ENCODE assay signal across 10 cellular contexts in the genomic region with DNA sequence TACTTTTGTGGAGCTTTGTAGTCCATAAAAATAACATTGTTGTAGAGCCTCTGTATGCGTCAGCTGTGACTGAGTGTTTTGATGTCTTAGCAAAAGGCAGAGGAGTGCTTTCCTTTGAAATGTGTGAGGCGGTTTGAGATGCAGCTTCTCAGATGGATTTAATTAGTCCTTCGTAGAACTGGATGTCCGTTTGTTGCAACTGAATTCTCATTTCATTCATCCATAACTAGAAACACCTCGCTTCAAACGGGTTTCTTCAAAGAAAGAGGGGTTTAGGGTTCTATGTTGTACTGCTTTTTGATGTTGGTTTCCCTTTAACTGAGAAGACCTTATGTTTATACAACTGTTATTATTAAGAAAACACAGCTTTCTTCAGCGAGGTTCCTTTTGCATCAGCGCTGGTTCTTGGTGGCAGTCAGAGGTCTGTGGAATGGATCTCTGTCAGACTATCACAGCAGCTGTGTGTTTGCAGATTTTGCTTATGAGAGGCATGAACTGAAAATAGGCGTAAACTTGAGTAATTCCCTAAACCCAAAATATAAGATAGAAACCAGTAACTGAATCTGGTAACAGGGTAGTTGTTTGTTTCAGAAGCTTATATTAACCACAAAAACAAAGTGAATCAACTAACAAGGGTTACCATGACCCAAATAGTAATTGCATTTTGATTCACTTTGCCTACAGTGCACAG.
A peak's percentile ranks its signal among the peaks of the same experiment; 100 is the strongest.
DNase-seq lines count a peak whose midpoint lies in the region; ATAC-seq and TF ChIP-seq lines count a peak whose summit lies in the region.
"Had no signal": no experiment of that assay in that cellular context is flagged by ENCODE, and none has a peak within 500 bp of the region (broad histone marks: within the 10 kb centered on the region; RNA-seq: fewer than 3 reads in every experiment).

No MANE protein-coding gene starts in this region.

- H3K27ac Mint-ChIP-seq in CD14-positive monocyte = no peak overlapping the region
- H3K27ac Mint-ChIP-seq: IgD-negative memory B cell had no signal

- no peaks in the 10 kb centered on the region for H3K27me3 ChIP-seq in SJCRH30
- H3K27me3 ChIP-seq: tibial nerve had no signal

- H3K4me3 ChIP-seq in SJCRH30 = peak overlapping the region; percentile 37
- H3K4me3 ChIP-seq: tibial nerve had no signal

- peak; percentile 89 for ATAC-seq in HG02642 (IDR thresholded peaks at IDR 0.05; ENCODE audit: poor library complexity, unreplicated experiment)

- in situ Hi-C loops in GM13977 (cut with MboI; ENCODE audit: low pct_unique_long_range_greater_than_20kb, low sequenced_read_pairs, unreplicated experiment) = no loop called here

- TF ChIP-seq CTCF in GM13977 (IDR thresholded peaks at IDR 0.05; ENCODE audit: extremely low read depth, insufficient read depth, missing control alignments) = no peak
- no peak for TF ChIP-seq CTCF in CD14-positive monocyte (IDR thresholded peaks at IDR 0.05)

- peak overlapping the region; percentile 72 for H3K27ac ChIP-seq in SJCRH30

- no peaks in the 10 kb centered on the region for H3K9me3 ChIP-seq in SJCRH30 (replicated peaks)
- H3K9me3 ChIP-seq: tibial nerve had no signal

- no peaks in the 10 kb centered on the region for H3K27me3 Mint-ChIP-seq in CD14-positive monocyte (ENCODE audit: low read depth in 3 of 3)
- H3K27me3 Mint-ChIP-seq: IgD-negative memory B cell had no signal

- peak; percentile 74 for DNase-seq in A172 (ENCODE audit: low spot score)
- peak; percentile 60 for DNase-seq in GM13977 (ENCODE audit: low spot score)
- DNase-seq in SJCRH30 = peak; percentile 21 to 57
- peak; percentile 91 for DNase-seq in iris pigment epithelial cell (ENCODE audit: low read depth)
- no peak for DNase-seq in SW480 (ENCODE audit: low spot score)
- no peak for DNase-seq in OCI-M2 (lab: John Stamatoyannopoulos, UW; ENCODE audit: unreplicated experiment)
- DNase-seq in CD14-positive monocyte (ENCODE audit: low spot score) = no peak

- intact Hi-C loops in CD14-positive monocyte (cut with micrococcal nuclease) = no loop called here

- H3K4me1 ChIP-seq in SJCRH30 = peaks cover 35% of the 10 kb centered on the region

- H3K4me3 Mint-ChIP-seq in CD14-positive monocyte = no peak overlapping the region

- peaks cover 11% of the 10 kb centered on the region for H3K4me1 Mint-ChIP-seq in CD14-positive monocyte

- H3K36me3 ChIP-seq in SJCRH30 = no peaks in the 10 kb centered on the region

- H3K36me3 Mint-ChIP-seq in CD14-positive monocyte = peaks cover 0 to 5% of the 10 kb centered on the region in 2 donors
- H3K36me3 Mint-ChIP-seq: IgD-negative memory B cell had no signal

- H3K9me3 Mint-ChIP-seq in CD14-positive monocyte = peaks cover 0 to 2% (median 0%) of the 10 kb centered on the region in 7 donors
- H3K9me3 Mint-ChIP-seq: IgD-negative memory B cell had no signal

Comparison
In these comparisons a context has a peak if more than half of its experiments do, and no peak if none do; other contexts are left out.
1. DNase-seq: peak in A172 (single experiment), GM13977 (single experiment), SJCRH30 (2 of 2) and iris pigment epithelial cell (single experiment); none in SW480 (single experiment), OCI-M2 (single experiment) and CD14-positive monocyte (single experiment).